ENCODE assay signal across 26 cellular contexts in genomic region chr16:68059804-68060203, GRCh38. TPM values are rescaled to one million over a fixed set of nuclear protein-coding genes. Genes with fewer than 3 reads are reported as not detected.
DNase-seq lines count a peak whose midpoint lies in the region; ATAC-seq lines count a peak whose summit lies in the region.
"Had no signal": no experiment of that assay in that cellular context is flagged by ENCODE, and none has a peak within 500 bp of the region (broad histone marks: within the 10 kb centered on the region; RNA-seq: fewer than 3 reads in every experiment).

No MANE protein-coding gene starts in this region.

- intact Hi-C loops in activated T-helper 1 cell treated with anti-CD3 and anti-CD28 coated beads, Interleukin-12 subunit alpha, Interleukin-12 subunit beta, Interleukin-2, Interleukin-4 antibody, amounts not matched to agents 30 ng/mL and 10 ng/mL and 1 ng/mL, durations not matched to agents 14 hours and 24 hours and 36 hours (cut with micrococcal nuclease) = loop anchor here (5.0 kb wide), 2 partner anchors 168 to 243 kb away; partner anchors contain the start of gene PSKH1

- H3K27ac Mint-ChIP-seq in activated naive CD4-positive, alpha-beta T cell treated with anti-CD3 and anti-CD28 coated beads, Interleukin-2, amount 10 ng/mL, durations not matched to agents 7 days and 5 days = peak overlapping the region; percentile 1
- H3K27ac Mint-ChIP-seq in activated T-helper 1 cell treated with anti-CD3 and anti-CD28 coated beads, Interleukin-12 subunit alpha, Interleukin-12 subunit beta, Interleukin-2, Interleukin-4 antibody, amounts not matched to agents 30 ng/mL and 10 ng/mL and 1 ng/mL, durations not matched to agents 14 hours and 24 hours and 36 hours = peak overlapping the region; percentile 76
- peak overlapping the region in 8 of 10 donors; percentile 2 to 85 (median 43) for H3K27ac Mint-ChIP-seq in naive thymus-derived CD8-positive, alpha-beta T cell

- no peak for DNase-seq in activated naive CD4-positive, alpha-beta T cell treated with anti-CD3 and anti-CD28 coated beads, Interleukin-2, amount 10 ng/mL, durations not matched to agents 7 days and 5 days
- no peak for DNase-seq in activated naive CD4-positive, alpha-beta T cell treated with Interleukin-2 at 50 U/mL for 16 hours
- DNase-seq in activated T-helper 1 cell treated with anti-CD3 and anti-CD28 coated beads, Interleukin-12 subunit alpha, Interleukin-12 subunit beta, Interleukin-2, Interleukin-4 antibody, amounts not matched to agents 30 ng/mL and 10 ng/mL and 1 ng/mL, durations not matched to agents 14 hours and 24 hours and 36 hours (ENCODE audit: low spot score) = no peak
- no peak for DNase-seq in naive thymus-derived CD8-positive, alpha-beta T cell
- DNase-seq in GDM1 (lab: John Stamatoyannopoulos, UW) (no peak), NCI-H82 treated with DMSO at 0.1 percent for 48 hours (lab: John Stamatoyannopoulos, UW; ENCODE audit: unreplicated experiment) (no peak)
- DNase-seq: body of pancreas; C1 segment of cervical spinal cord; DMS 273 treated with DMSO at 0.1 percent for 48 hours; H7; head of caudate nucleus; left cardiac atrium; mesenchymal stem cell; NCI-H1694 treated with DMSO at 0.1 percent for 48 hours; NCI-H69; small intestine; stimulated activated CD4-positive, alpha-beta T cell treated with anti-CD3 and anti-CD28 coated beads, Interleukin-1b, Interleukin-23, amount 100 ng/mL, for 48 hours had no signal

- no peak overlapping the region for H3K4me3 Mint-ChIP-seq in activated naive CD4-positive, alpha-beta T cell treated with anti-CD3 and anti-CD28 coated beads, Interleukin-2, amount 10 ng/mL, durations not matched to agents 7 days and 5 days
- H3K4me3 Mint-ChIP-seq in activated T-helper 1 cell treated with anti-CD3 and anti-CD28 coated beads, Interleukin-12 subunit alpha, Interleukin-12 subunit beta, Interleukin-2, Interleukin-4 antibody, amounts not matched to agents 30 ng/mL and 10 ng/mL and 1 ng/mL, durations not matched to agents 14 hours and 24 hours and 36 hours = peak overlapping the region; percentile 43
- H3K4me3 Mint-ChIP-seq in naive thymus-derived CD8-positive, alpha-beta T cell = peak overlapping the region in 5 of 10 donors; percentile 2 to 44 (median 8)

- CTCF ChIA-PET in activated naive CD4-positive, alpha-beta T cell treated with anti-CD3 and anti-CD28 coated beads, Interleukin-2, amount 10 ng/mL, durations not matched to agents 7 days and 5 days (lab: Charles Lee) = no interaction called here

- H3K27me3 Mint-ChIP-seq in activated naive CD4-positive, alpha-beta T cell treated with anti-CD3 and anti-CD28 coated beads, Interleukin-2, amount 10 ng/mL, durations not matched to agents 7 days and 5 days = no peaks in the 10 kb centered on the region
- no peaks in the 10 kb centered on the region for H3K27me3 Mint-ChIP-seq in activated T-helper 1 cell treated with anti-CD3 and anti-CD28 coated beads, Interleukin-12 subunit alpha, Interleukin-12 subunit beta, Interleukin-2, Interleukin-4 antibody, amounts not matched to agents 30 ng/mL and 10 ng/mL and 1 ng/mL, durations not matched to agents 14 hours and 24 hours and 36 hours (ENCODE audit: insufficient read depth)
- H3K27me3 Mint-ChIP-seq in naive thymus-derived CD8-positive, alpha-beta T cell = no peaks in the 10 kb centered on the region

- peaks cover 59% of the 10 kb centered on the region for H3K4me1 Mint-ChIP-seq in activated naive CD4-positive, alpha-beta T cell treated with anti-CD3 and anti-CD28 coated beads, Interleukin-2, amount 10 ng/mL, durations not matched to agents 7 days and 5 days
- peaks cover 52% of the 10 kb centered on the region for H3K4me1 Mint-ChIP-seq in activated T-helper 1 cell treated with anti-CD3 and anti-CD28 coated beads, Interleukin-12 subunit alpha, Interleukin-12 subunit beta, Interleukin-2, Interleukin-4 antibody, amounts not matched to agents 30 ng/mL and 10 ng/mL and 1 ng/mL, durations not matched to agents 14 hours and 24 hours and 36 hours (ENCODE audit: low read depth)
- H3K4me1 Mint-ChIP-seq in naive thymus-derived CD8-positive, alpha-beta T cell = peaks cover 24 to 56% (median 50%) of the 10 kb centered on the region in 4 donors

- POLR2A ChIA-PET in naive thymus-derived CD8-positive, alpha-beta T cell (lab: Charles Lee) = interaction anchor here (0.7 to 2.8 kb wide), 2 partner anchors 13 to 25 kb away, joined by 3 to 9 read pairs; partner anchors contain the start of gene NFATC3

- no peaks in the 10 kb centered on the region for H3K9me3 Mint-ChIP-seq in activated naive CD4-positive, alpha-beta T cell treated with anti-CD3 and anti-CD28 coated beads, Interleukin-2, amount 10 ng/mL, durations not matched to agents 7 days and 5 days
- H3K9me3 Mint-ChIP-seq in activated T-helper 1 cell treated with anti-CD3 and anti-CD28 coated beads, Interleukin-12 subunit alpha, Interleukin-12 subunit beta, Interleukin-2, Interleukin-4 antibody, amounts not matched to agents 30 ng/mL and 10 ng/mL and 1 ng/mL, durations not matched to agents 14 hours and 24 hours and 36 hours = no peaks in the 10 kb centered on the region
- no peaks in the 10 kb centered on the region for H3K9me3 Mint-ChIP-seq in naive thymus-derived CD8-positive, alpha-beta T cell

- no peak for ATAC-seq in naive thymus-derived CD8-positive, alpha-beta T cell
- ATAC-seq in HG02885 (IDR thresholded peaks at IDR 0.05; ENCODE audit: poor library complexity, unreplicated experiment) = no peak
- ATAC-seq: body of pancreas, left cardiac atrium had no signal

- peaks cover 52% of the 10 kb centered on the region for H3K36me3 Mint-ChIP-seq in activated naive CD4-positive, alpha-beta T cell treated with anti-CD3 and anti-CD28 coated beads, Interleukin-2, amount 10 ng/mL, durations not matched to agents 7 days and 5 days
- H3K36me3 Mint-ChIP-seq in activated T-helper 1 cell treated with anti-CD3 and anti-CD28 coated beads, Interleukin-12 subunit alpha, Interleukin-12 subunit beta, Interleukin-2, Interleukin-4 antibody, amounts not matched to agents 30 ng/mL and 10 ng/mL and 1 ng/mL, durations not matched to agents 14 hours and 24 hours and 36 hours (ENCODE audit: low read depth) = peaks cover 47% of the 10 kb centered on the region
- H3K36me3 Mint-ChIP-seq in naive thymus-derived CD8-positive, alpha-beta T cell = peaks cover 0 to 31% (median 16%) of the 10 kb centered on the region in 3 donors

RNA-seq across cellular contexts. Expression of gene NFATC3, which starts 25.4 kb away (rescaled TPM):
- total RNA-seq in activated T-helper 1 cell treated with anti-CD3 and anti-CD28 coated beads, Interleukin-12 subunit alpha, Interleukin-12 subunit beta, Interleukin-2, Interleukin-4 antibody, amounts not matched to agents 30 ng/mL and 10 ng/mL and 1 ng/mL, durations not matched to agents 14 hours and 24 hours and 36 hours = 152 and 157 TPM in 2 replicates
- 100 to 1,000 TPM; 156 to 162 TPM for total RNA-seq in naive thymus-derived CD8-positive, alpha-beta T cell
- 100 to 1,000 TPM in 1 of 3 donors, 10 to 100 TPM in 2; 85.2 to 102 (median 86.6) TPM for polyA plus RNA-seq in naive thymus-derived CD8-positive, alpha-beta T cell

RNA-seq across cellular contexts. Expression of gene DUS2, which starts 36.7 kb away (rescaled TPM):
- 34.7 and 37.2 TPM in 2 replicates for total RNA-seq in activated T-helper 1 cell treated with anti-CD3 and anti-CD28 coated beads, Interleukin-12 subunit alpha, Interleukin-12 subunit beta, Interleukin-2, Interleukin-4 antibody, amounts not matched to agents 30 ng/mL and 10 ng/mL and 1 ng/mL, durations not matched to agents 14 hours and 24 hours and 36 hours
- total RNA-seq in naive thymus-derived CD8-positive, alpha-beta T cell = 10 to 100 TPM; 18.2 to 21.1 TPM
- 10 to 100 TPM in 2 of 3 donors, 1 to 10 TPM in 1; 6.4 to 13.1 (median 10.5) TPM for polyA plus RNA-seq in naive thymus-derived CD8-positive, alpha-beta T cell

RNA-seq across cellular contexts. Expression of gene DDX28, which starts 36.8 kb away (rescaled TPM):
- 28.2 and 28.4 TPM in 2 replicates for total RNA-seq in activated T-helper 1 cell treated with anti-CD3 and anti-CD28 coated beads, Interleukin-12 subunit alpha, Interleukin-12 subunit beta, Interleukin-2, Interleukin-4 antibody, amounts not matched to agents 30 ng/mL and 10 ng/mL and 1 ng/mL, durations not matched to agents 14 hours and 24 hours and 36 hours
- 10 to 100 TPM; 25.0 to 26.2 TPM for total RNA-seq in naive thymus-derived CD8-positive, alpha-beta T cell
- 10 to 100 TPM; 49.7 to 60.6 (median 53.9) TPM for polyA plus RNA-seq in naive thymus-derived CD8-positive, alpha-beta T cell

RNA-seq across cellular contexts. Expression of gene DPEP2NB, which starts 44.1 kb away (rescaled TPM):
- not detected in 2 replicates for total RNA-seq in activated T-helper 1 cell treated with anti-CD3 and anti-CD28 coated beads, Interleukin-12 subunit alpha, Interleukin-12 subunit beta, Interleukin-2, Interleukin-4 antibody, amounts not matched to agents 30 ng/mL and 10 ng/mL and 1 ng/mL, durations not matched to agents 14 hours and 24 hours and 36 hours
- total RNA-seq in naive thymus-derived CD8-positive, alpha-beta T cell = not detected
- polyA plus RNA-seq in naive thymus-derived CD8-positive, alpha-beta T cell = not detected
- total RNA-seq: body of pancreas, cerebellum, epithelial cell of proximal tubule, H7, left cardiac atrium, osteoblast, renal cortical epithelial cell, SK-MEL-5, suprapubic skin, urinary bladder had no signal
- polyA plus RNA-seq: AG04450, small intestine, urinary bladder had no signal

Comparison
In these comparisons a context has a peak if more than half of its experiments do, and no peak if none do; other contexts are left out.
1. H3K27ac Mint-ChIP-seq: peak in every context shown above with its lines; median percentile 76 in activated T-helper 1 cell treated with anti-CD3 and anti-CD28 coated beads, Interleukin-12 subunit alpha, Interleukin-12 subunit beta, Interleukin-2, Interleukin-4 antibody, amounts not matched to agents 30 ng/mL and 10 ng/mL and 1 ng/mL, durations not matched to agents 14 hours and 24 hours and 36 hours; 43 in naive thymus-derived CD8-positive, alpha-beta T cell; 1 in activated naive CD4-positive, alpha-beta T cell treated with anti-CD3 and anti-CD28 coated beads, Interleukin-2, amount 10 ng/mL, durations not matched to agents 7 days and 5 days.